Comparison of ENCODE assay signal across 11 cellular contexts in genomic region chr1:210792703-210793102, GRCh38.
DNase-seq lines count a peak whose midpoint lies in the region; ATAC-seq and TF ChIP-seq lines count a peak whose summit lies in the region.
"Had no signal": no experiment of that assay in that cellular context is flagged by ENCODE, and none has a peak within 500 bp of the region (broad histone marks: within the 10 kb centered on the region; RNA-seq: fewer than 3 reads in every experiment).

No MANE protein-coding gene starts in this region.

- H3K27me3 Mint-ChIP-seq in activated naive CD8-positive, alpha-beta T cell treated with anti-CD3 and anti-CD28 coated beads, Interleukin-2, amount 50 U/mL, for 24 hours: peaks cover 7% of the 10 kb centered on the region
- H3K27me3 Mint-ChIP-seq in activated naive CD8-positive, alpha-beta T cell treated with anti-CD3 and anti-CD28 coated beads for 36 hours: peaks cover 8% of the 10 kb centered on the region

- no peak for DNase-seq in activated naive CD8-positive, alpha-beta T cell treated with anti-CD3 and anti-CD28 coated beads, Interleukin-2, amount 50 U/mL, for 24 hours
- DNase-seq in activated naive CD8-positive, alpha-beta T cell treated with anti-CD3 and anti-CD28 coated beads for 36 hours: no peak
- peak; percentile 63 for DNase-seq in RWPE1 (ENCODE audit: low spot score)
- peak; percentile 43 for DNase-seq in fibroblast of peridontal ligament (ENCODE audit: extremely low read depth)
- peak; percentile 74 for DNase-seq in stromal cell of bone marrow (ENCODE audit: low read depth)
- no peak for DNase-seq in NCI-H1694 (lab: John Stamatoyannopoulos, UW)
- no peak for DNase-seq in cerebellar nuclear complex (lab: John Stamatoyannopoulos, UW)
- DNase-seq: dermis blood vessel endothelial cell, NCI-H1930 had no signal

- H3K9me3 Mint-ChIP-seq in activated naive CD8-positive, alpha-beta T cell treated with anti-CD3 and anti-CD28 coated beads, Interleukin-2, amount 50 U/mL, for 24 hours: no peaks in the 10 kb centered on the region
- H3K9me3 Mint-ChIP-seq in activated naive CD8-positive, alpha-beta T cell treated with anti-CD3 and anti-CD28 coated beads for 36 hours: no peaks in the 10 kb centered on the region

- H3K4me1 Mint-ChIP-seq in activated naive CD8-positive, alpha-beta T cell treated with anti-CD3 and anti-CD28 coated beads, Interleukin-2, amount 50 U/mL, for 24 hours: no peaks in the 10 kb centered on the region
- no peaks in the 10 kb centered on the region for H3K4me1 Mint-ChIP-seq in activated naive CD8-positive, alpha-beta T cell treated with anti-CD3 and anti-CD28 coated beads for 36 hours
- H3K4me1 Mint-ChIP-seq: B cell had no signal

- POLR2A ChIA-PET in RWPE1 (lab: Yijun Ruan, JAX; ENCODE audit: low non-redundant PET): no interaction called here

- CTCF ChIA-PET in RWPE1 (lab: Yijun Ruan, JAX): no interaction called here

- no peak overlapping the region for H3K4me3 Mint-ChIP-seq in activated naive CD8-positive, alpha-beta T cell treated with anti-CD3 and anti-CD28 coated beads, Interleukin-2, amount 50 U/mL, for 24 hours
- H3K4me3 Mint-ChIP-seq in activated naive CD8-positive, alpha-beta T cell treated with anti-CD3 and anti-CD28 coated beads for 36 hours: no peak overlapping the region
- H3K4me3 Mint-ChIP-seq: B cell had no signal

- H3K36me3 Mint-ChIP-seq in activated naive CD8-positive, alpha-beta T cell treated with anti-CD3 and anti-CD28 coated beads, Interleukin-2, amount 50 U/mL, for 24 hours (ENCODE audit: low read depth): no peaks in the 10 kb centered on the region
- H3K36me3 Mint-ChIP-seq in activated naive CD8-positive, alpha-beta T cell treated with anti-CD3 and anti-CD28 coated beads for 36 hours: no peaks in the 10 kb centered on the region

- H3K27ac Mint-ChIP-seq in activated naive CD8-positive, alpha-beta T cell treated with anti-CD3 and anti-CD28 coated beads, Interleukin-2, amount 50 U/mL, for 24 hours: no peak overlapping the region
- H3K27ac Mint-ChIP-seq in activated naive CD8-positive, alpha-beta T cell treated with anti-CD3 and anti-CD28 coated beads for 36 hours: no peak overlapping the region
- H3K27ac Mint-ChIP-seq: B cell had no signal

- ATAC-seq in activated naive CD8-positive, alpha-beta T cell treated with anti-CD3 and anti-CD28 coated beads, Interleukin-2, amount 50 U/mL, for 24 hours: peak; percentile 63
- ATAC-seq in GM21786 (IDR thresholded peaks at IDR 0.05; ENCODE audit: unreplicated experiment): no peak

- TF ChIP-seq CTCF in RWPE1 (conservative IDR thresholded peaks at IDR 0.05; ENCODE audit: low read depth): no peak

- no peak overlapping the region for H3K27ac ChIP-seq in RWPE1

Comparison
In these comparisons a context has a peak if more than half of its experiments do, and no peak if none do; other contexts are left out.
1. DNase-seq: peak in RWPE1 (single experiment), fibroblast of peridontal ligament (single experiment) and stromal cell of bone marrow (single experiment); none in activated naive CD8-positive, alpha-beta T cell treated with anti-CD3 and anti-CD28 coated beads, Interleukin-2, amount 50 U/mL, for 24 hours (single experiment), activated naive CD8-positive, alpha-beta T cell treated with anti-CD3 and anti-CD28 coated beads for 36 hours (single experiment), NCI-H1694 (single experiment) and cerebellar nuclear complex (0 of 2).